ENCODE assay signal across 10 cellular contexts in genomic region chr11:68373189-68373809, GRCh38.
DNase-seq lines count a peak whose midpoint lies in the region; ATAC-seq lines count a peak whose summit lies in the region.
"Had no signal": no experiment of that assay in that cellular context is flagged by ENCODE, and none has a peak within 500 bp of the region (broad histone marks: within the 10 kb centered on the region; RNA-seq: fewer than 3 reads in every experiment).

No MANE protein-coding gene starts in this region.

- no peaks in the 10 kb centered on the region for H3K9me3 ChIP-seq in esophagus (ENCODE audit: control insufficient read depth in 2 of 2, insufficient read depth in 1 of 2, low read depth in 1 of 2, low read length in 1 of 2)

- peak overlapping the region in 1 of 6 donors; percentile 92 for H3K27ac Mint-ChIP-seq in naive B cell

- H3K9me3 Mint-ChIP-seq in naive B cell = no peaks in the 10 kb centered on the region

- H3K4me3 Mint-ChIP-seq in naive B cell = peak overlapping the region in 5 of 8 donors; percentile 32 to 88 (median 68)

- H3K4me1 ChIP-seq in esophagus (ENCODE audit: control insufficient read depth in 2 of 2, insufficient read depth in 2 of 2, low read length in 1 of 2) (peaks cover 3 to 7% of the 10 kb centered on the region in 2 donors), urinary bladder (ENCODE audit: insufficient read depth) (no peaks in the 10 kb centered on the region)
- H3K4me1 ChIP-seq: parathyroid adenoma had no signal

- ATAC-seq in naive B cell (ENCODE audit: low read depth in 2 of 2) = no peak

- DNase-seq in NCI-H82 (lab: John Stamatoyannopoulos, UW) = peak; percentile 40
- DNase-seq in NCI-H82 treated with DMSO at 0.1 percent for 48 hours (lab: John Stamatoyannopoulos, UW; ENCODE audit: unreplicated experiment) = no peak
- DNase-seq in naive B cell = no peak
- DNase-seq in NCI-H1417 (lab: John Stamatoyannopoulos, UW) = no peak
- no peak for DNase-seq in activated CD4-positive, alpha-beta T cell treated with anti-CD3 and anti-CD28 coated beads, Interleukin-2, amount 50 U/mL, for 1 hour
- no peak for DNase-seq in T-helper 2 cell
- DNase-seq: activated CD8-positive, alpha-beta memory T cell treated with anti-CD3 and anti-CD28 coated beads, Interleukin-2, amount 50 U/mL, for 4 hours had no signal

- H3K27ac ChIP-seq in esophagus (ENCODE audit: low read depth in 2 of 2, low read length in 1 of 2) = peak overlapping the region; percentile 56 to 76
- H3K27ac ChIP-seq in urinary bladder (ENCODE audit: low read depth) = peak overlapping the region; percentile 12

- no peaks in the 10 kb centered on the region for H3K36me3 ChIP-seq in esophagus (ENCODE audit: control insufficient read depth in 2 of 2, insufficient read depth in 2 of 2, low read length in 1 of 2)
- no peaks in the 10 kb centered on the region for H3K36me3 ChIP-seq in urinary bladder (ENCODE audit: insufficient read depth)

- H3K4me1 Mint-ChIP-seq in naive B cell = peaks cover 50 to 67% (median 66%) of the 10 kb centered on the region in 3 donors

- 70 to 73% methylated on average over 22 of the region's 22 CpGs for WGBS in esophagus, 2 donors
- WGBS in urinary bladder = 57% methylated on average over 22 of the region's 22 CpGs

- H3K27me3 Mint-ChIP-seq in naive B cell = peaks cover 0 to 20% (median 17%) of the 10 kb centered on the region in 3 donors

- H3K36me3 Mint-ChIP-seq in naive B cell = no peaks in the 10 kb centered on the region

- no peaks in the 10 kb centered on the region for H3K27me3 ChIP-seq in esophagus (ENCODE audit: control insufficient read depth in 1 of 2, insufficient read depth in 2 of 2, low read length in 2 of 2)

- H3K4me3 ChIP-seq in esophagus (ENCODE audit: low read depth in 1 of 2, low read length in 2 of 2) (no peak overlapping the region), urinary bladder (ENCODE audit: low read depth, low read length) (no peak overlapping the region)
